12 cellular contexts compared by ENCODE assay signal in genomic region chr2:218894168-218895157, GRCh38. TPM values are rescaled to one million over a fixed set of nuclear protein-coding genes. Genes with fewer than 3 reads are reported as not detected.
DNase-seq lines count a peak whose midpoint lies in the region; ATAC-seq and TF ChIP-seq lines count a peak whose summit lies in the region.
"Had no signal": no experiment of that assay in that cellular context is flagged by ENCODE, and none has a peak within 500 bp of the region (broad histone marks: within the 10 kb centered on the region; RNA-seq: fewer than 3 reads in every experiment).

No MANE protein-coding gene starts in this region.

- no TSS peak for BruUV-seq in A673 (replicated peaks; lab: Mats Ljungman, UMichigan)

- H3K4me3 ChIP-seq in BLaER1 (no peak overlapping the region), GM12875 (ENCODE audit: low read depth, low read length) (peak overlapping the region; percentile 54), iPS-15b (ENCODE audit: low read depth, low read length) (peak overlapping the region; percentile 11), A673 (ENCODE audit: low read depth, low read length, poor library complexity, severe bottlenecking) (no peak overlapping the region), heart right ventricle (no peak overlapping the region)

- ATAC-seq in T-cell (replicated peaks in 1 of 4) (no peak), heart right ventricle (no peak), GM21529 (IDR thresholded peaks at IDR 0.05; ENCODE audit: unreplicated experiment) (no peak)
- ATAC-seq: heart left ventricle had no signal

- H3K9ac ChIP-seq in BLaER1 (no peak overlapping the region), iPS-15b (ENCODE audit: low read depth, low read length) (no peak overlapping the region)

- H4K20me1 ChIP-seq in BLaER1: peaks cover 18% of the 10 kb centered on the region

- POLR2A ChIA-PET in T-cell (lab: Charles Lee): interaction anchor here in 1 of 2 donors (0.9 kb wide), 1 partner anchor 10 kb away, joined by 8 read pairs; no protein-coding TSS in a partner anchor
- POLR2A ChIA-PET in A673 (lab: Charles Lee; ENCODE audit: low non-redundant PET): no interaction called here

- CTCF ChIA-PET in T-cell (lab: Charles Lee): interaction anchor here (0.5 to 7.3 kb wide), 3 partner anchors 10 to 16 kb away, joined by 4 to 192 read pairs (median 33); partner anchors contain the start of gene WNT10A (in 2 of the 2)
- CTCF ChIA-PET in A673 (lab: Charles Lee): no interaction called here

- H3K4me1 ChIP-seq in BLaER1 (peaks cover 80% of the 10 kb centered on the region), iPS-15b (ENCODE audit: control insufficient read depth, insufficient read depth, low read length) (peaks cover 13% of the 10 kb centered on the region), A673 (ENCODE audit: insufficient read depth, low read length, poor library complexity, severe bottlenecking) (peaks cover 30% of the 10 kb centered on the region), heart right ventricle (peaks cover 8 to 46% (median 31%) of the 10 kb centered on the region in 9 donors)

- peak overlapping the region; percentile 82 to 84 for H3K27ac Mint-ChIP-seq in T-cell

- WGBS in heart right ventricle, 2 donors: 35 to 42% methylated on average over 16 of the region's 16 CpGs

- DNase-seq in T-cell (no peak), A673 (ENCODE audit: low spot score) (no peak), COLO829 (ENCODE audit: low spot score) (no peak), heart right ventricle (no peak)
- DNase-seq: heart left ventricle, RPMI8226 had no signal

- H3K4me1 Mint-ChIP-seq in T-cell: peaks cover 57 to 66% (median 64%) of the 10 kb centered on the region in 3 donors

- H3K27me3 ChIP-seq in BLaER1: peaks cover 32% of the 10 kb centered on the region
- H3K27me3 ChIP-seq in iPS-15b (ENCODE audit: control insufficient read depth, insufficient read depth, low read length): peaks cover 99% of the 10 kb centered on the region
- peaks cover 26% of the 10 kb centered on the region for H3K27me3 ChIP-seq in A673 (replicated peaks; ENCODE audit: insufficient read depth, low read depth, low read length, poor library complexity)
- H3K27me3 ChIP-seq in heart right ventricle: peaks cover 38 to 87% (median 79%) of the 10 kb centered on the region in 7 donors

- TF ChIP-seq CTCF in GM12875 (IDR thresholded peaks at IDR 0.05; ENCODE audit: borderline replicate concordance, insufficient read depth, low read depth, low read length): no peak
- TF ChIP-seq CTCF in A673 (conservative IDR thresholded peaks at IDR 0.05; ENCODE audit: low read depth, low read length): no peak
- no peak for TF ChIP-seq CTCF in heart right ventricle (IDR thresholded peaks at IDR 0.05)

- H3K27ac ChIP-seq in BLaER1 (no peak overlapping the region), A673 (ENCODE audit: low read depth, low read length, poor library complexity, severe bottlenecking) (no peak overlapping the region), heart right ventricle (no peak overlapping the region)

- intact Hi-C loops in A673 (cut with micrococcal nuclease; ENCODE audit: unreplicated experiment) (no loop called here), heart right ventricle (cut with DNase I) (no loop called here)

- no peaks in the 10 kb centered on the region for H3K9me3 Mint-ChIP-seq in T-cell
- H3K9me3 Mint-ChIP-seq: neural crest cell had no signal

- H3K4me3 Mint-ChIP-seq in T-cell: peak overlapping the region; percentile 76 to 86 (median 77)
- H3K4me3 Mint-ChIP-seq: neural crest cell had no signal

- H3K9me3 ChIP-seq in BLaER1 (no peaks in the 10 kb centered on the region), iPS-15b (ENCODE audit: control insufficient read depth, insufficient read depth, low read length) (no peaks in the 10 kb centered on the region), A673 (ENCODE audit: low read depth, low read length, poor library complexity, severe bottlenecking) (no peaks in the 10 kb centered on the region), heart right ventricle (no peaks in the 10 kb centered on the region)
- H3K9me3 ChIP-seq: heart left ventricle had no signal

- no peaks in the 10 kb centered on the region for H3K36me3 Mint-ChIP-seq in T-cell

- H3K27me3 Mint-ChIP-seq in T-cell: peaks cover 0 to 4% of the 10 kb centered on the region in 2 donors

- H3K4me2 ChIP-seq in BLaER1: peak overlapping the region; percentile 100

- no peaks in the 10 kb centered on the region for H3K36me3 ChIP-seq in BLaER1
- no peaks in the 10 kb centered on the region for H3K36me3 ChIP-seq in iPS-15b (ENCODE audit: control insufficient read depth, insufficient read depth, low read length)
- H3K36me3 ChIP-seq in A673 (ENCODE audit: insufficient read depth, low read length, poor library complexity, severe bottlenecking): no peaks in the 10 kb centered on the region
- H3K36me3 ChIP-seq in heart right ventricle: no peaks in the 10 kb centered on the region
- H3K36me3 ChIP-seq: heart left ventricle had no signal

RNA-seq across cellular contexts. Expression of gene WNT10A, which starts 13.8 kb away (rescaled TPM):
- 10 to 100 TPM in 1 of 5 donors, 1 to 10 TPM in 4; 3.1 to 10.7 (median 6.1) TPM for total RNA-seq in T-cell
- 0.47 and 0.81 TPM in 2 replicates for total RNA-seq in A673 (2021)
- total RNA-seq in heart right ventricle: under 1 TPM in 2 of 10 donors, not detected in 8; 0.28 to 0.56 TPM
- polyA plus RNA-seq in heart right ventricle: under 1 TPM; 0.01 to 0.07 TPM
- total RNA-seq: cardiac septum, neural crest cell had no signal

RNA-seq across cellular contexts. Expression of gene WNT6, which starts 34.9 kb away (rescaled TPM):
- under 1 TPM in 2 of 5 donors, not detected in 3; 0.13 to 0.20 TPM for total RNA-seq in T-cell
- total RNA-seq in A673 (2021): not detected in 2 replicates
- 1 to 10 TPM in 3 of 10 donors, under 1 TPM in 7; 0.15 to 2.9 (median 0.67) TPM for total RNA-seq in heart right ventricle
- 1 to 10 TPM; 1.1 to 3.0 TPM for polyA plus RNA-seq in heart right ventricle
- total RNA-seq: neural crest cell had no signal

Comparison
In these comparisons a context has a peak if more than half of its experiments do, and no peak if none do; other contexts are left out.
1. H3K4me3 ChIP-seq: peak in GM12875 (single experiment) and iPS-15b (single experiment); none in BLaER1 (single experiment), A673 (single experiment) and heart right ventricle (0 of 10).